Comparison of ENCODE assay signal across 23 cellular contexts in the genomic region with DNA sequence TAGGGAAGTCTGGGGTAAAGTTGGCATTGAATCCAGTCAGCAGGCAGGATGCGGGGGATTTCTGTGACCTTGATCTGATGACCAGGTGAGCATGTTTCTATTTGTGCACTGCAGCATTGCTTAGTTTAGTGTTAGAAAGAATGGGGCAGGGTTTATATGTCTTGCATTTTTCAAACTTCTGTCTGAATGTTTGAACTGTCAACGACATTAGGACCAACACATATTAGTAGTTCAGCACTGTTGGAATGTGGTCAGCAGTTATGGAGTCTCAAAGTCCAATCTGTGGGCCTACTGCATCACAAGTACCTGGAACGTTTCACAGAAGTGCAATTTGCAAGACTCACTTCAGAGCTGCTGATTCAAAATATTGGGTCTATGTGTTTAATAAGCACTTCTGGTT.
DNase-seq lines count a peak whose midpoint lies in the region; ATAC-seq and TF ChIP-seq lines count a peak whose summit lies in the region.
"Had no signal": no experiment of that assay in that cellular context is flagged by ENCODE, and none has a peak within 500 bp of the region (broad histone marks: within the 10 kb centered on the region; RNA-seq: fewer than 3 reads in every experiment).

No MANE protein-coding gene starts in this region.

- H3K4me3 ChIP-seq in NB4 (ENCODE audit: low read depth, low read length) (no peak overlapping the region), left lung (no peak overlapping the region)
- H3K4me3 ChIP-seq: Peyer's patch, SJCRH30 had no signal

- H3K27ac ChIP-seq in left lung, result no peak overlapping the region
- H3K27ac ChIP-seq: 22Rv1, KMS-11, Peyer's patch, SJCRH30 had no signal

- no peaks in the 10 kb centered on the region for H3K36me3 ChIP-seq in left lung
- H3K36me3 ChIP-seq: Peyer's patch, SJCRH30 had no signal

- DNase-seq in DMS153 treated with DMSO at 0.1 percent for 48 hours (lab: John Stamatoyannopoulos, UW; ENCODE audit: unreplicated experiment) (peak; percentile 12), DMS153 (lab: John Stamatoyannopoulos, UW) (no peak), NB4 (ENCODE audit: low read depth) (peak; percentile 36), left lung (no peak), renal cortical epithelial cell (ENCODE audit: low read depth) (peak; percentile 66)
- no peak for DNase-seq in effector CD4-positive, alpha-beta T cell
- no peak for DNase-seq in activated CD4-positive, alpha-beta T cell treated with anti-CD3 and anti-CD28 coated beads for 48 hours
- DNase-seq: C1 segment of cervical spinal cord; Calu3; CD8-positive, alpha-beta T cell; EL; GF-D8; H9; HFFc6; NCI-H1048; NCI-H187; NCI-H446 treated with DMSO at 0.1 percent for 48 hours; SJCRH30; T-cell had no signal

- TF ChIP-seq CTCF in NB4 (IDR thresholded peaks at IDR 0.05; ENCODE audit: low read depth, low read length) (no peak), left lung (IDR thresholded peaks at IDR 0.05) (no peak)

- no peaks in the 10 kb centered on the region for H3K4me1 ChIP-seq in left lung
- H3K4me1 ChIP-seq: Peyer's patch, SJCRH30 had no signal

- ATAC-seq in left lung, result peak; percentile 59
- ATAC-seq in GM18498 (IDR thresholded peaks at IDR 0.05; ENCODE audit: unreplicated experiment), result no peak
- ATAC-seq: CD8-positive, alpha-beta T cell; T-cell had no signal

- TF ChIP-seq POLR2A in NB4 (IDR thresholded peaks at IDR 0.05; ENCODE audit: extremely low read depth, insufficient read length), result no peak

- H3K9me3 ChIP-seq in left lung, result no peaks in the 10 kb centered on the region
- H3K9me3 ChIP-seq: Peyer's patch, SJCRH30 had no signal

- intact Hi-C loops in left lung (cut with DNase I), result no loop called here

- H3K27me3 ChIP-seq in left lung, result no peaks in the 10 kb centered on the region
- H3K27me3 ChIP-seq: Peyer's patch, SJCRH30 had no signal

Comparison
In these comparisons a context has a peak if more than half of its experiments do, and no peak if none do; other contexts are left out.
1. DNase-seq: peak in DMS153 treated with DMSO at 0.1 percent for 48 hours (single experiment), NB4 (single experiment) and renal cortical epithelial cell (single experiment); none in DMS153 (single experiment), left lung (0 of 2), effector CD4-positive, alpha-beta T cell (single experiment) and activated CD4-positive, alpha-beta T cell treated with anti-CD3 and anti-CD28 coated beads for 48 hours (single experiment).